ENCODE assay signal across 11 cellular contexts in genomic region chr1:226440512-226440911, GRCh38.
"Had no signal": no experiment of that assay in that cellular context is flagged by ENCODE, and none has a peak within 500 bp of the region (broad histone marks: within the 10 kb centered on the region; RNA-seq: fewer than 3 reads in every experiment).

No MANE protein-coding gene starts in this region.

- H3K27ac ChIP-seq: GM23248 had no signal

- H3K4me3 Mint-ChIP-seq: GM23338, H9, HFFc6 had no signal

- FAIRE-seq: H1, H54 had no signal

- H3K4me1 ChIP-seq: HAP-1 had no signal

- H3K9me3 ChIP-seq: HAP-1 had no signal

- H3K4me3 ChIP-seq: GM23248, GM23338, HAP-1 had no signal

- DNase-seq: GM23248, GOT3, H7, H9, HCEC 1CT, HFFc6 had no signal

- H3K9me3 Mint-ChIP-seq: GM23338, H9, HFFc6 had no signal

- ATAC-seq: GM23338, HCT116 had no signal

- H3K27ac Mint-ChIP-seq: GM23338, H9, HFFc6 had no signal

- H3K36me3 ChIP-seq: HAP-1 had no signal
